In genomic region chr2:28979041-28979440, GRCh38 we compare ENCODE assay signal across 17 cellular contexts.
"Had no signal": no experiment of that assay in that cellular context is flagged by ENCODE, and none has a peak within 500 bp of the region (broad histone marks: within the 10 kb centered on the region; RNA-seq: fewer than 3 reads in every experiment).

No MANE protein-coding gene starts in this region.

- H3K4me1 ChIP-seq: prostate gland, right lobe of liver had no signal

- H3K36me3 Mint-ChIP-seq: activated naive CD4-positive, alpha-beta T cell treated with anti-CD3 and anti-CD28 coated beads, Interleukin-2, amount 50 U/mL, for 24 hours; naive thymus-derived CD8-positive, alpha-beta T cell; T-cell had no signal

- DNase-seq: activated CD4-positive, alpha-beta T cell treated with anti-CD3 and anti-CD28 coated beads for 48 hours; activated CD8-positive, alpha-beta memory T cell treated with anti-CD3 and anti-CD28 coated beads for 24 hours; caudate nucleus; endodermal cell; erythroblast; hypothalamus; left colon; mucosa of descending colon; naive thymus-derived CD8-positive, alpha-beta T cell; occipital lobe; right lobe of liver; T-cell had no signal

- H3K9me3 ChIP-seq: mucosa of descending colon, prostate gland, right lobe of liver had no signal

- H3K4me3 Mint-ChIP-seq: activated naive CD4-positive, alpha-beta T cell treated with anti-CD3 and anti-CD28 coated beads, Interleukin-2, amount 50 U/mL, for 24 hours; activated T-helper 17 cell treated with anti-CD3 and anti-CD28 coated beads, Interleukin-2, amount 50 U/mL, for 72 hours; dendritic cell treated with granulocyte-macrophage colony-stimulating factor and Interleukin-4, amounts not matched to agents 40 ng/mL and 50 ng/mL, for 4 days; endodermal cell; naive thymus-derived CD8-positive, alpha-beta T cell; stimulated activated naive CD8-positive, alpha-beta T cell treated with anti-CD3 and anti-CD28 coated beads, Interleukin-15, Interleukin-2, amounts not matched to agents 100 ng/mL and 50 ng/mL, for 24 hours; T-cell had no signal

- H3K27ac ChIP-seq: prostate gland, right lobe of liver had no signal

- H3K36me3 ChIP-seq: prostate gland, right lobe of liver had no signal

- H3K27me3 Mint-ChIP-seq: activated naive CD4-positive, alpha-beta T cell treated with anti-CD3 and anti-CD28 coated beads, Interleukin-2, amount 50 U/mL, for 24 hours; activated T-helper 17 cell treated with anti-CD3 and anti-CD28 coated beads, Interleukin-2, amount 50 U/mL, for 72 hours; naive thymus-derived CD8-positive, alpha-beta T cell; stimulated activated naive CD8-positive, alpha-beta T cell treated with anti-CD3 and anti-CD28 coated beads, Interleukin-15, Interleukin-2, amounts not matched to agents 100 ng/mL and 50 ng/mL, for 24 hours; T-cell had no signal

- H3K9me3 Mint-ChIP-seq: activated naive CD4-positive, alpha-beta T cell treated with anti-CD3 and anti-CD28 coated beads, Interleukin-2, amount 50 U/mL, for 24 hours; activated T-helper 17 cell treated with anti-CD3 and anti-CD28 coated beads, Interleukin-2, amount 50 U/mL, for 72 hours; dendritic cell treated with granulocyte-macrophage colony-stimulating factor and Interleukin-4, amounts not matched to agents 40 ng/mL and 50 ng/mL, for 4 days; stimulated activated naive CD8-positive, alpha-beta T cell treated with anti-CD3 and anti-CD28 coated beads, Interleukin-15, Interleukin-2, amounts not matched to agents 100 ng/mL and 50 ng/mL, for 24 hours; T-cell had no signal

- H3K27ac Mint-ChIP-seq: activated naive CD4-positive, alpha-beta T cell treated with anti-CD3 and anti-CD28 coated beads, Interleukin-2, amount 50 U/mL, for 24 hours; activated T-helper 17 cell treated with anti-CD3 and anti-CD28 coated beads, Interleukin-2, amount 50 U/mL, for 72 hours; dendritic cell treated with granulocyte-macrophage colony-stimulating factor and Interleukin-4, amounts not matched to agents 40 ng/mL and 50 ng/mL, for 4 days; endodermal cell; stimulated activated naive CD8-positive, alpha-beta T cell treated with anti-CD3 and anti-CD28 coated beads, Interleukin-15, Interleukin-2, amounts not matched to agents 100 ng/mL and 50 ng/mL, for 24 hours; T-cell had no signal

- H3K27me3 ChIP-seq: right lobe of liver had no signal

- H3K4me1 Mint-ChIP-seq: activated naive CD4-positive, alpha-beta T cell treated with anti-CD3 and anti-CD28 coated beads, Interleukin-2, amount 50 U/mL, for 24 hours; T-cell had no signal

- ATAC-seq: activated T-helper 17 cell treated with anti-CD3 and anti-CD28 coated beads, Interleukin-2, amount 50 U/mL, for 72 hours; left colon; naive thymus-derived CD8-positive, alpha-beta T cell; right lobe of liver; T-cell had no signal

- H3K4me3 ChIP-seq: mucosa of descending colon, prostate gland, right lobe of liver had no signal
